Comparison of ENCODE assay signal across 9 cellular contexts in genomic region chr2:227462463-227462951, GRCh38. TPM values are rescaled to one million over a fixed set of nuclear protein-coding genes. Genes with fewer than 3 reads are reported as not detected.
A peak's percentile ranks its signal among the peaks of the same experiment; 100 is the strongest.
DNase-seq lines count a peak whose midpoint lies in the region; ATAC-seq and TF ChIP-seq lines count a peak whose summit lies in the region.
"Had no signal": no experiment of that assay in that cellular context is flagged by ENCODE, and none has a peak within 500 bp of the region (broad histone marks: within the 10 kb centered on the region; RNA-seq: fewer than 3 reads in every experiment).

No MANE protein-coding gene starts in this region.

- peaks cover 5% of the 10 kb centered on the region for H3K4me1 ChIP-seq in upper lobe of right lung
- peaks cover 8 to 29% (median 28%) of the 10 kb centered on the region in 3 donors for H3K4me1 ChIP-seq in esophagus squamous epithelium
- H3K4me1 ChIP-seq: lower lobe of right lung had no signal

- H3K9me3 Mint-ChIP-seq in activated naive CD4-positive, alpha-beta T cell treated with anti-CD3 and anti-CD28 coated beads, Interleukin-2, amount 50 U/mL, for 24 hours = no peaks in the 10 kb centered on the region

- ATAC-seq in GM19328 (IDR thresholded peaks at IDR 0.05; ENCODE audit: unreplicated experiment) = peak; percentile 38
- peak; percentile 71 for ATAC-seq in HG03045 (IDR thresholded peaks at IDR 0.05; ENCODE audit: unreplicated experiment)
- ATAC-seq in upper lobe of right lung = no peak
- ATAC-seq: lower lobe of right lung had no signal

- H3K36me3 Mint-ChIP-seq in activated naive CD4-positive, alpha-beta T cell treated with anti-CD3 and anti-CD28 coated beads, Interleukin-2, amount 50 U/mL, for 24 hours = peaks cover 6% of the 10 kb centered on the region

- H3K9me3 ChIP-seq in upper lobe of right lung (no peaks in the 10 kb centered on the region), esophagus squamous epithelium (no peaks in the 10 kb centered on the region)
- H3K9me3 ChIP-seq: lower lobe of right lung had no signal

- H3K4me3 ChIP-seq in upper lobe of right lung = no peak overlapping the region
- H3K4me3 ChIP-seq in lower leg skin (ENCODE audit: low read depth, poor library complexity, severe bottlenecking) = no peak overlapping the region
- H3K4me3 ChIP-seq in esophagus squamous epithelium = no peak overlapping the region
- H3K4me3 ChIP-seq: lower lobe of right lung had no signal

- intact Hi-C loops in upper lobe of right lung (cut with DNase I) = loop anchor here (10.0 kb wide), 1 partner anchor 48 kb away; no protein-coding TSS in a partner anchor
- intact Hi-C loops in lower leg skin (cut with DNase I; ENCODE audit: low total_unique reads) = no loop called here
- intact Hi-C loops in esophagus squamous epithelium (cut with DNase I) = loop anchor here (5.0 kb wide), 1 partner anchor 45 kb away; no protein-coding TSS in a partner anchor

- H3K27ac Mint-ChIP-seq in activated naive CD4-positive, alpha-beta T cell treated with anti-CD3 and anti-CD28 coated beads, Interleukin-2, amount 50 U/mL, for 24 hours = peak overlapping the region; percentile 97

- H3K27me3 ChIP-seq in upper lobe of right lung (no peaks in the 10 kb centered on the region), esophagus squamous epithelium (no peaks in the 10 kb centered on the region)

- TF ChIP-seq POLR2A in lower leg skin (IDR thresholded peaks at IDR 0.05) (no peak), esophagus squamous epithelium (IDR thresholded peaks at IDR 0.05) (no peak)

- TF ChIP-seq CTCF in upper lobe of right lung (IDR thresholded peaks at IDR 0.05) = no peak
- no peak for TF ChIP-seq CTCF in lower leg skin (IDR thresholded peaks at IDR 0.05)
- no peak for TF ChIP-seq CTCF in esophagus squamous epithelium (IDR thresholded peaks at IDR 0.05)

- WGBS in lower leg skin, 2 donors = 42 to 56% methylated on average over 6 of the region's 6 CpGs
- 49 to 51% methylated on average over 5 to 6 of the region's 6 CpGs for WGBS in esophagus squamous epithelium, 2 donors

- peak overlapping the region; percentile 73 for H3K4me3 Mint-ChIP-seq in activated naive CD4-positive, alpha-beta T cell treated with anti-CD3 and anti-CD28 coated beads, Interleukin-2, amount 50 U/mL, for 24 hours

- H3K36me3 ChIP-seq in upper lobe of right lung = no peaks in the 10 kb centered on the region
- no peaks in the 10 kb centered on the region for H3K36me3 ChIP-seq in esophagus squamous epithelium
- H3K36me3 ChIP-seq: lower lobe of right lung had no signal

- DNase-seq in Daoy (ENCODE audit: low read depth) = peak; percentile 21
- no peak for DNase-seq in upper lobe of right lung
- DNase-seq in NCI-H2029 treated with DMSO at 0.1 percent for 48 hours (lab: John Stamatoyannopoulos, UW) = no peak
- DNase-seq in lower leg skin (ENCODE audit: low spot score in 2 of 2) = no peak
- no peak for DNase-seq in esophagus squamous epithelium (lab: John Stamatoyannopoulos, UW)
- DNase-seq: lower lobe of right lung had no signal

- no peaks in the 10 kb centered on the region for H3K27me3 Mint-ChIP-seq in activated naive CD4-positive, alpha-beta T cell treated with anti-CD3 and anti-CD28 coated beads, Interleukin-2, amount 50 U/mL, for 24 hours

- H3K27ac ChIP-seq in upper lobe of right lung (no peak overlapping the region), esophagus squamous epithelium (no peak overlapping the region)
- H3K27ac ChIP-seq: lower lobe of right lung had no signal

- H3K4me1 Mint-ChIP-seq in activated naive CD4-positive, alpha-beta T cell treated with anti-CD3 and anti-CD28 coated beads, Interleukin-2, amount 50 U/mL, for 24 hours = peaks cover 91% of the 10 kb centered on the region

RNA-seq across cellular contexts. Expression of gene AGFG1, which starts 9.4 kb away (rescaled TPM):
- total RNA-seq in Daoy (2014; rRNA removed; shearing (Covaris generic)) = 41.0 and 49.9 TPM in 2 replicates
- 92.9 TPM for total RNA-seq in upper lobe of right lung
- 10 to 100 TPM; 44.6 to 65.3 (median 55.7) TPM for total RNA-seq in lower leg skin
- 10 to 100 TPM; 31.3 to 78.4 (median 66.6) TPM for total RNA-seq in esophagus squamous epithelium
